Comparison of ENCODE assay signal across 28 cellular contexts in the genomic region with DNA sequence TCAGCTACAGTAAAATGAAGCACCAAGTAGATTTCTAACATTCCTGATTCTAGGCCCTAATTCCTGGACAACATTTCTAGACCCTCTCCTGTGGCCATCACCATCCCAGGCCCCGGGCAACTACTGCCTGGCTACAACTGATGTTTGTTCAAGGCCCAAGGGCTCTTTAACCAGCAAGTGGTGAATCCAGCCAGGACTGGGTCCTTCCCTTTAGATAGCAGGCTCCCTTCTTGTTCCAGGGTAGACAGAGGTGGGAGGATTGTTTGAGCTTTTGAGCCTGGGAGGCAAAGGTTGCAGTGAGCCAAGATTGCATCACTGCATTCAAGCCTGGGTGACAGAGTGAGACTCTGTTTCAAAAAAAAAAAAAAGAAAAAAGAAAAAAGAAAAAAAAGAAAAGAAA. TPM values are rescaled to one million over a fixed set of nuclear protein-coding genes. Genes with fewer than 3 reads are reported as not detected.
"Had no signal": no experiment of that assay in that cellular context is flagged by ENCODE, and none has a peak within 500 bp of the region (broad histone marks: within the 10 kb centered on the region; RNA-seq: fewer than 3 reads in every experiment).

No MANE protein-coding gene starts in this region.

- DNase-seq: activated CD4-positive, alpha-beta T cell treated with anti-CD3 and anti-CD28 coated beads for 48 hours; activated CD4-positive, alpha-beta T cell treated with anti-CD3 and anti-CD28 coated beads, Interleukin-2, amount 50 U/mL, for 48 hours; activated CD8-positive, alpha-beta memory T cell treated with anti-CD3 and anti-CD28 coated beads, Interleukin-2, amount 50 U/mL, for 4 hours; activated effector memory CD4-positive, alpha-beta T cell treated with anti-CD3 and anti-CD28 coated beads, Interleukin-2, amount 50 U/mL, for 16 hours; activated naive CD4-positive, alpha-beta T cell treated with anti-CD3 and anti-CD28 coated beads for 36 hours; activated naive CD8-positive, alpha-beta T cell treated with anti-CD3 and anti-CD28 coated beads for 36 hours; activated T-cell treated with anti-CD3 and anti-CD28 coated beads, Interleukin-2, amount 50 U/mL, for 1 hour; amniotic stem cell; caudate nucleus; cortex of kidney; endodermal cell; head of caudate nucleus; hypothalamus; immature natural killer cell; left ventricle myocardium inferior; midbrain; naive thymus-derived CD4-positive, alpha-beta T cell; ovary; stimulated activated CD4-positive, alpha-beta T cell treated with anti-CD3 and anti-CD28 coated beads, Interleukin-15, amount 100 ng/mL, for 24 hours; stimulated activated CD4-positive, alpha-beta T cell treated with anti-CD3 and anti-CD28 coated beads, Interleukin-2, amount 100 ng/mL, for 24 hours; stimulated activated naive B cell treated with anti-CD40 and anti-IgM and Interleukin-4, amounts not matched to agents 10 μg/mL and 1 μg/mL and 100 μg/mL, for 72 hours; stomach; T-helper 9 cell had no signal

- H3K36me3 ChIP-seq: left ventricle myocardium inferior, ovary, stomach, thyroid gland had no signal

- H3K4me3 ChIP-seq: left ventricle myocardium inferior, ovary, stomach, thyroid gland had no signal

- H3K9me3 ChIP-seq: left ventricle myocardium inferior, ovary, stomach, thyroid gland had no signal

- H3K27me3 ChIP-seq: ovary, thyroid gland had no signal

- ATAC-seq: activated CD4-positive, CD25-positive, alpha-beta regulatory T cell treated with anti-CD3 and anti-CD28 coated beads, Interleukin-2, amount 50 U/mL, for 24 hours; esophagus mucosa; naive thymus-derived CD4-positive, alpha-beta T cell; stimulated activated naive B cell treated with anti-CD40 and anti-IgM and Interleukin-4, amounts not matched to agents 10 μg/mL and 1 μg/mL and 100 μg/mL, for 72 hours had no signal

- H3K27ac ChIP-seq: left ventricle myocardium inferior, ovary, stomach, thyroid gland, VCaP had no signal

- H3K4me1 ChIP-seq: left ventricle myocardium inferior, stomach had no signal

RNA-seq across cellular contexts. Expression of gene AADAT, which starts 12.7 kb away (rescaled TPM):
- total RNA-seq: activated naive CD4-positive, alpha-beta T cell treated with anti-CD3 and anti-CD28 coated beads for 36 hours; activated T-helper 1 cell treated with anti-CD3 and anti-CD28 coated beads, Interleukin-12 subunit alpha, Interleukin-12 subunit beta, Interleukin-2, Interleukin-4 antibody, amounts not matched to agents 30 ng/mL and 10 ng/mL and 1 ng/mL, durations not matched to agents 14 hours and 24 hours and 36 hours; naive thymus-derived CD4-positive, alpha-beta T cell had no signal
- polyA plus RNA-seq: immature natural killer cell; naive thymus-derived CD4-positive, alpha-beta T cell had no signal
